In genomic region chr11:2190670-2191471, GRCh38 we compare ENCODE assay signal across 1 cellular context.
TF ChIP-seq lines count a peak whose summit lies in the region.

No MANE protein-coding gene starts in this region.

TF ChIP-seq in H1, 55 proteins besides CTCF, POLR2A, EP300 and RAD21:
- TF ChIP-seq CHD1 (IDR thresholded peaks at IDR 0.05; ENCODE audit: low read depth, low read length) (no peak), MAX (IDR thresholded peaks at IDR 0.05) (no peak), BCL11A (IDR thresholded peaks at IDR 0.05; ENCODE audit: low read depth in 2 of 2, low read length in 2 of 2) (no peak), TEAD4 (IDR thresholded peaks at IDR 0.05; ENCODE audit: low read depth, low read length) (no peak), SIN3A (conservative IDR thresholded peaks at IDR 0.05 in 1 of 2, IDR thresholded peaks at IDR 0.05 in 1 of 2; ENCODE audit: low read depth in 1 of 2, low read length in 2 of 2) (no peak), NRF1 (IDR thresholded peaks at IDR 0.05; ENCODE audit: low read depth, low read length) (no peak), RFX5 (IDR thresholded peaks at IDR 0.05; ENCODE audit: borderline replicate concordance, low read depth, low read length) (no peak)
TF ChIP-seq in H1: peak in this region for 0.
